ENCODE assay signal across 12 cellular contexts in genomic region chr13:40503966-40504591, GRCh38.
DNase-seq lines count a peak whose midpoint lies in the region; ATAC-seq and TF ChIP-seq lines count a peak whose summit lies in the region.
"Had no signal": no experiment of that assay in that cellular context is flagged by ENCODE, and none has a peak within 500 bp of the region (broad histone marks: within the 10 kb centered on the region; RNA-seq: fewer than 3 reads in every experiment).

No MANE protein-coding gene starts in this region.

- H3K23ac ChIP-seq in H9 (ENCODE audit: insufficient read length, low read depth, low read length), result no peak overlapping the region

- no CpG with 5 or more reads among the region's 2 CpGs for WGBS in H9 (ENCODE audit: extremely low coverage, insufficient read length, low lambda C conversion rate)

- ATAC-seq in WTC11, result peak; percentile 54; the same call in 1 of the 2 replicates

- no peak overlapping the region for H2AFZ ChIP-seq in H9 (ENCODE audit: low read length)
- H2AFZ ChIP-seq: neural progenitor cell had no signal

- no peaks in the 10 kb centered on the region for H4K20me1 ChIP-seq in H9 (ENCODE audit: control insufficient read depth, insufficient read depth, insufficient read length)

- H2BK20ac ChIP-seq in H9 (ENCODE audit: low read depth, low read length, poor library complexity, severe bottlenecking), result no peak overlapping the region

- no peak for DNase-seq in H9
- DNase-seq in WTC11 (ENCODE audit: low spot score), result no peak
- DNase-seq in glomerular endothelial cell (ENCODE audit: extremely low read depth, low read depth, low spot score), result peak; percentile 99
- DNase-seq in skeletal muscle cell (ENCODE audit: low read depth), result peak; percentile 81
- DNase-seq in HUDEP-2 (lab: John Stamatoyannopoulos, UW; ENCODE audit: unreplicated experiment in 76 of 76), result no peak
- no peak for DNase-seq in NCI-H2029 treated with DMSO at 0.1 percent for 48 hours (lab: John Stamatoyannopoulos, UW)
- DNase-seq in cerebellar cortex (ENCODE audit: low spot score), result no peak
- no peak for DNase-seq in central memory CD4-positive, alpha-beta T cell
- DNase-seq: activated B cell treated with CpG ODN at 0.5 μM for 24 hours had no signal

- H3K4me1 ChIP-seq in H9 (ENCODE audit: insufficient read depth, low read length), result no peaks in the 10 kb centered on the region
- H3K4me1 ChIP-seq: neural progenitor cell had no signal

- H4K91ac ChIP-seq in H9 (ENCODE audit: insufficient read length, low read depth, low read length), result no peak overlapping the region

- no peaks in the 10 kb centered on the region for H3K27me3 ChIP-seq in H9 (ENCODE audit: insufficient read depth, low read length)
- H3K27me3 ChIP-seq: neural progenitor cell had no signal

- H3K56ac ChIP-seq in H9 (ENCODE audit: insufficient read length, low read depth, low read length), result no peak overlapping the region

- TF ChIP-seq CTCF in H9 (conservative IDR thresholded peaks at IDR 0.05) (no peak), WTC11 (IDR thresholded peaks at IDR 0.05) (no peak)

- H3K9me3 Mint-ChIP-seq in H9, result no peaks in the 10 kb centered on the region
- H3K9me3 Mint-ChIP-seq in WTC11, result no peaks in the 10 kb centered on the region
- H3K9me3 Mint-ChIP-seq: activated B cell treated with CpG ODN at 0.5 μM for 24 hours, IgD-negative memory B cell had no signal

- H3K14ac ChIP-seq in H9 (ENCODE audit: insufficient read depth, low read length), result no peak overlapping the region; the same call in 1 of the 2 replicates

- no peak overlapping the region for H3K4me3 Mint-ChIP-seq in H9
- H3K4me3 Mint-ChIP-seq in WTC11, result no peak overlapping the region
- H3K4me3 Mint-ChIP-seq: activated B cell treated with CpG ODN at 0.5 μM for 24 hours, IgD-negative memory B cell, neural progenitor cell had no signal

- H3K27me3 Mint-ChIP-seq in H9 (ENCODE audit: low read depth) (no peaks in the 10 kb centered on the region), WTC11 (ENCODE audit: low read depth) (no peaks in the 10 kb centered on the region; the same call in 1 of the 2 replicates)
- H3K27me3 Mint-ChIP-seq: activated B cell treated with CpG ODN at 0.5 μM for 24 hours, IgD-negative memory B cell had no signal

- CTCF ChIA-PET in WTC11 (lab: Charles Lee), result no interaction called here

- H3K27ac Mint-ChIP-seq in H9, result peak overlapping the region in 2 of 3 experiments; percentile 55 to 83; a peak in 2 of 7 replicates
- no peak overlapping the region for H3K27ac Mint-ChIP-seq in WTC11
- H3K27ac Mint-ChIP-seq: activated B cell treated with CpG ODN at 0.5 μM for 24 hours; activated naive CD4-positive, alpha-beta T cell treated with anti-CD3 and anti-CD28 coated beads, Interleukin-2, amount 50 U/mL, for 72 hours; IgD-negative memory B cell; neural progenitor cell had no signal

- H3K4me3 ChIP-seq in skeletal muscle cell (ENCODE audit: low read depth, low read length), result no peak overlapping the region
- H3K4me3 ChIP-seq: neural progenitor cell had no signal

- no peaks in the 10 kb centered on the region for H3K9me3 ChIP-seq in H9 (ENCODE audit: control insufficient read depth, low read depth, low read length)

- no peak overlapping the region for H3K27ac ChIP-seq in H9 (ENCODE audit: insufficient read length, low read depth, low read length)
- H3K27ac ChIP-seq: neural progenitor cell had no signal

- no peak overlapping the region for H3K4ac ChIP-seq in H9 (ENCODE audit: low read depth, low read length)

- no peaks in the 10 kb centered on the region for H3K23me2 ChIP-seq in H9 (ENCODE audit: insufficient read length, low read depth, low read length, poor library complexity, severe bottlenecking)

- H3K79me1 ChIP-seq in H9 (ENCODE audit: insufficient read depth, low read depth, low read length, poor library complexity, severe bottlenecking), result no peaks in the 10 kb centered on the region

- no peak overlapping the region for H3T11ph ChIP-seq in H9 (ENCODE audit: low read length)

- H3K9ac ChIP-seq in H9 (ENCODE audit: extremely low read depth, insufficient read length, low read length), result no peak overlapping the region
- H3K9ac ChIP-seq: neural progenitor cell had no signal

- POLR2A ChIA-PET in WTC11 (lab: Charles Lee), result no interaction called here

- H4K8ac ChIP-seq in H9 (replicated peaks; ENCODE audit: insufficient read length, low read depth, low read length), result no peak overlapping the region

- no peak overlapping the region for H3K4me2 ChIP-seq in H9 (ENCODE audit: insufficient read depth, insufficient read length, low read length)
- H3K4me2 ChIP-seq: neural progenitor cell had no signal

- peaks cover 4 to 10% of the 10 kb centered on the region in 2 experiments; a peak in 3 of 4 replicates for H3K4me1 Mint-ChIP-seq in H9
- H3K4me1 Mint-ChIP-seq in WTC11, result peaks cover 6% of the 10 kb centered on the region
- H3K4me1 Mint-ChIP-seq: activated B cell treated with CpG ODN at 0.5 μM for 24 hours had no signal

- no peak overlapping the region for H2BK12ac ChIP-seq in H9 (ENCODE audit: insufficient read length, low read depth, low read length)

- H2BK15ac ChIP-seq in H9 (ENCODE audit: low read depth, low read length), result no peak overlapping the region

- no peak overlapping the region for H3K18ac ChIP-seq in H9 (ENCODE audit: insufficient read length, low read depth, low read length)

- H4K5ac ChIP-seq in H9 (ENCODE audit: insufficient read length, low read depth, low read length), result no peak overlapping the region

- H3K79me2 ChIP-seq in H9 (ENCODE audit: insufficient read depth, low read length), result no peaks in the 10 kb centered on the region

- no peak overlapping the region for H2BK120ac ChIP-seq in H9 (ENCODE audit: low read depth, low read length, poor library complexity, severe bottlenecking)

- no peak overlapping the region for H2AK5ac ChIP-seq in H9 (ENCODE audit: insufficient read length, low read length)

- H3K36me3 Mint-ChIP-seq in H9 (ENCODE audit: insufficient read depth in 1 of 3, low read depth in 3 of 3), result no peaks in the 10 kb centered on the region
- no peaks in the 10 kb centered on the region for H3K36me3 Mint-ChIP-seq in WTC11
- H3K36me3 Mint-ChIP-seq: neural progenitor cell had no signal

- no peak overlapping the region for H2BK5ac ChIP-seq in H9 (ENCODE audit: insufficient read length, low read length)

TF ChIP-seq in WTC11, 78 proteins besides CTCF, POLR2A, EP300 and RAD21:
- TF ChIP-seq GRHL2 (CRISPR knock-in tag; IDR thresholded peaks at IDR 0.05; ENCODE audit: insufficient replicate concordance, severe bottlenecking) (no peak), ZBTB21 (CRISPR knock-in tag; IDR thresholded peaks at IDR 0.05; ENCODE audit: borderline replicate concordance) (no peak), RORB (CRISPR knock-in tag; IDR thresholded peaks at IDR 0.05) (no peak), GABPB1 (CRISPR knock-in tag; IDR thresholded peaks at IDR 0.05) (0 out of 2 replicates have a peak, but pooled peaks have one; percentile 42), ARID4B (CRISPR knock-in tag; IDR thresholded peaks at IDR 0.05; ENCODE audit: borderline replicate concordance) (no peak)
TF ChIP-seq in WTC11: peak in this region for 1.

Comparison
In these comparisons a context has a peak if more than half of its experiments do, and no peak if none do; other contexts are left out.
1. DNase-seq: peak in glomerular endothelial cell (single experiment) and skeletal muscle cell (single experiment); none in H9 (single experiment), WTC11 (single experiment), HUDEP-2 (0 of 76), NCI-H2029 treated with DMSO at 0.1 percent for 48 hours (single experiment), cerebellar cortex (single experiment) and central memory CD4-positive, alpha-beta T cell (single experiment).